1 cellular context compared by ENCODE assay signal in genomic region chr16:19871721-19872120, GRCh38.
TF ChIP-seq lines count a peak whose summit lies in the region.

No MANE protein-coding gene starts in this region.

TF ChIP-seq in HepG2, 621 proteins besides CTCF, POLR2A, EP300 and RAD21 (continued from another document):
- TF ChIP-seq, protein P1, sequence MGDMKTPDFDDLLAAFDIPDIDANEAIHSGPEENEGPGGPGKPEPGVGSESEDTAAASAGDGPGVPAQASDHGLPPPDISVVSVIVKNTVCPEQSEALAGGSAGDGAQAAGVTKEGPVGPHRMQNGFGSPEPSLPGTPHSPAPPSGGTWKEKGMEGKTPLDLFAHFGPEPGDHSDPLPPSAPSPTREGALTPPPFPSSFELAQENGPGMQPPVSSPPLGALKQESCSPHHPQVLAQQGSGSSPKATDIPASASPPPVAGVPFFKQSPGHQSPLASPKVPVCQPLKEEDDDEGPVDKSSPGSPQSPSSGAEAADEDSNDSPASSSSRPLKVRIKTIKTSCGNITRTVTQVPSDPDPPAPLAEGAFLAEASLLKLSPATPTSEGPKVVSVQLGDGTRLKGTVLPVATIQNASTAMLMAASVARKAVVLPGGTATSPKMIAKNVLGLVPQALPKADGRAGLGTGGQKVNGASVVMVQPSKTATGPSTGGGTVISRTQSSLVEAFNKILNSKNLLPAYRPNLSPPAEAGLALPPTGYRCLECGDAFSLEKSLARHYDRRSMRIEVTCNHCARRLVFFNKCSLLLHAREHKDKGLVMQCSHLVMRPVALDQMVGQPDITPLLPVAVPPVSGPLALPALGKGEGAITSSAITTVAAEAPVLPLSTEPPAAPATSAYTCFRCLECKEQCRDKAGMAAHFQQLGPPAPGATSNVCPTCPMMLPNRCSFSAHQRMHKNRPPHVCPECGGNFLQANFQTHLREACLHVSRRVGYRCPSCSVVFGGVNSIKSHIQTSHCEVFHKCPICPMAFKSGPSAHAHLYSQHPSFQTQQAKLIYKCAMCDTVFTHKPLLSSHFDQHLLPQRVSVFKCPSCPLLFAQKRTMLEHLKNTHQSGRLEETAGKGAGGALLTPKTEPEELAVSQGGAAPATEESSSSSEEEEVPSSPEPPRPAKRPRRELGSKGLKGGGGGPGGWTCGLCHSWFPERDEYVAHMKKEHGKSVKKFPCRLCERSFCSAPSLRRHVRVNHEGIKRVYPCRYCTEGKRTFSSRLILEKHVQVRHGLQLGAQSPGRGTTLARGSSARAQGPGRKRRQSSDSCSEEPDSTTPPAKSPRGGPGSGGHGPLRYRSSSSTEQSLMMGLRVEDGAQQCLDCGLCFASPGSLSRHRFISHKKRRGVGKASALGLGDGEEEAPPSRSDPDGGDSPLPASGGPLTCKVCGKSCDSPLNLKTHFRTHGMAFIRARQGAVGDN (CRISPR knock-in tag; IDR thresholded peaks at IDR 0.05), result 0 out of 2 replicates have a peak, but pooled peaks have one; percentile 11
- TF ChIP-seq ZNF891 (CRISPR knock-in tag; IDR thresholded peaks at IDR 0.05) (no peak), ZNF878 (CRISPR knock-in tag; IDR thresholded peaks at IDR 0.05) (no peak), NFKB2 (CRISPR knock-in tag; IDR thresholded peaks at IDR 0.05; ENCODE audit: borderline replicate concordance) (no peak), DNMT1 (CRISPR knock-in tag; IDR thresholded peaks at IDR 0.05) (no peak)
